Comparison of ENCODE assay signal across 28 cellular contexts in the genomic region with DNA sequence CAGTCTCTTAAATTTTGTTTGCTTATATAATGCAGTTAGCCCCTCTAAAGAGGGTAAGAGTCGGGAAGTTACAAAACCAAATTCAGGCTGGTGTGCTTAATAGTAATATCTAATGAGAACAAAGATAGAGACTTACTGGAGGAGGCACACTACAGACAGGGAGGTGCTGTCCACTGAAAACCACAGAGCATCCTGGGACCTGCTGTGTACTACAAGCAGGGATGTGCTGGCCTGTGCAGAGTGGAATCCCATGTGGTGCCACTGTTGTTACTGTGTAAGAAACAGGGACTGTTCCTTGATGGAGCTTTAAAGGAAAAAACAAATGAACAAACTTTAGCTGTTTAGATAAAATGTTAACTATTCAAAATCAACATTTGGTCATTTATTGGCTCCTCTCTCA.
"Had no signal": no experiment of that assay in that cellular context is flagged by ENCODE, and none has a peak within 500 bp of the region (broad histone marks: within the 10 kb centered on the region; RNA-seq: fewer than 3 reads in every experiment).

No MANE protein-coding gene starts in this region.

- DNase-seq: activated CD8-positive, alpha-beta memory T cell treated with anti-CD3 and anti-CD28 coated beads, Interleukin-2, amount 50 U/mL, for 48 hours; activated effector memory CD4-positive, alpha-beta T cell treated with Interleukin-2 at 50 U/mL for 16 hours; activated naive CD4-positive, alpha-beta T cell treated with anti-CD3 and anti-CD28 coated beads for 36 hours; activated T-cell treated with anti-CD3 and anti-CD28 coated beads, Interleukin-2, amount 50 U/mL, for 72 hours; anterior cingulate cortex; body of pancreas; central memory CD4-positive, alpha-beta T cell; colonic mucosa; dorsolateral prefrontal cortex; effector memory CD8-positive, alpha-beta T cell; glutamatergic neuron; immature natural killer cell; kidney glomerular epithelial cell; left lung; nucleus accumbens; right cardiac atrium; stimulated activated CD4-positive, alpha-beta T cell treated with anti-CD3 and anti-CD28 coated beads, Interleukin-1b, Interleukin-23, amount 100 ng/mL, for 48 hours; stimulated activated naive CD8-positive, alpha-beta T cell treated with anti-CD3 and anti-CD28 coated beads, Interleukin-15, amount 100 ng/mL, for 72 hours; T-helper 9 cell; tibial artery had no signal

- H3K4me3 Mint-ChIP-seq: activated naive CD4-positive, alpha-beta T cell treated with anti-CD3 and anti-CD28 coated beads for 36 hours; activated T-cell treated with anti-CD3 and anti-CD28 coated beads, Interleukin-2, amount 50 U/mL, for 72 hours; effector memory CD8-positive, alpha-beta T cell; immature natural killer cell; nephron; stimulated activated effector memory CD8-positive, alpha-beta T cell treated with anti-CD3 and anti-CD28 coated beads, Interleukin-12 subunit alpha, Interleukin-12 subunit beta, amount 100 ng/mL, for 72 hours; stimulated activated naive CD8-positive, alpha-beta T cell treated with anti-CD3 and anti-CD28 coated beads, Interleukin-15, amount 100 ng/mL, for 72 hours; WTC11 had no signal

- H3K4me1 ChIP-seq: body of pancreas, colonic mucosa, esophagus muscularis mucosa, left lung, parathyroid adenoma, tibial artery had no signal

- FAIRE-seq: frontal cortex had no signal

- ATAC-seq: activated T-cell treated with anti-CD3 and anti-CD28 coated beads, Interleukin-2, amount 50 U/mL, for 72 hours; body of pancreas; effector memory CD8-positive, alpha-beta T cell; left lung; right cardiac atrium; stimulated activated effector memory CD8-positive, alpha-beta T cell treated with anti-CD3 and anti-CD28 coated beads, Interleukin-12 subunit alpha, Interleukin-12 subunit beta, amount 100 ng/mL, for 72 hours; stimulated activated naive CD8-positive, alpha-beta T cell treated with anti-CD3 and anti-CD28 coated beads, Interleukin-15, amount 100 ng/mL, for 72 hours; WTC11 had no signal

- H3K9me3 Mint-ChIP-seq: activated naive CD4-positive, alpha-beta T cell treated with anti-CD3 and anti-CD28 coated beads for 36 hours; activated T-cell treated with anti-CD3 and anti-CD28 coated beads, Interleukin-2, amount 50 U/mL, for 72 hours; effector memory CD8-positive, alpha-beta T cell; immature natural killer cell; nephron; stimulated activated effector memory CD8-positive, alpha-beta T cell treated with anti-CD3 and anti-CD28 coated beads, Interleukin-12 subunit alpha, Interleukin-12 subunit beta, amount 100 ng/mL, for 72 hours; stimulated activated naive CD8-positive, alpha-beta T cell treated with anti-CD3 and anti-CD28 coated beads, Interleukin-15, amount 100 ng/mL, for 72 hours; WTC11 had no signal

- H3K9me3 ChIP-seq: body of pancreas, colonic mucosa, esophagus muscularis mucosa, left lung, tibial artery had no signal

- H3K4me1 Mint-ChIP-seq: nephron; stimulated activated effector memory CD8-positive, alpha-beta T cell treated with anti-CD3 and anti-CD28 coated beads, Interleukin-12 subunit alpha, Interleukin-12 subunit beta, amount 100 ng/mL, for 72 hours; stimulated activated naive CD8-positive, alpha-beta T cell treated with anti-CD3 and anti-CD28 coated beads, Interleukin-15, amount 100 ng/mL, for 72 hours; WTC11 had no signal

- H3K4me2 ChIP-seq: hepatocyte had no signal

- H3K4me3 ChIP-seq: body of pancreas, colonic mucosa, dorsolateral prefrontal cortex, esophagus muscularis mucosa, hepatocyte, left lung, lung, tibial artery had no signal

- H3K27ac Mint-ChIP-seq: activated naive CD4-positive, alpha-beta T cell treated with anti-CD3 and anti-CD28 coated beads for 36 hours; nephron; stimulated activated effector memory CD8-positive, alpha-beta T cell treated with anti-CD3 and anti-CD28 coated beads, Interleukin-12 subunit alpha, Interleukin-12 subunit beta, amount 100 ng/mL, for 72 hours; WTC11 had no signal

- H3K27ac ChIP-seq: body of pancreas, colonic mucosa, esophagus muscularis mucosa, hepatocyte, parathyroid adenoma, tibial artery had no signal

- H3K27me3 Mint-ChIP-seq: effector memory CD8-positive, alpha-beta T cell; stimulated activated naive CD8-positive, alpha-beta T cell treated with anti-CD3 and anti-CD28 coated beads, Interleukin-15, amount 100 ng/mL, for 72 hours had no signal
